10 cellular contexts compared by ENCODE assay signal in the genomic region with DNA sequence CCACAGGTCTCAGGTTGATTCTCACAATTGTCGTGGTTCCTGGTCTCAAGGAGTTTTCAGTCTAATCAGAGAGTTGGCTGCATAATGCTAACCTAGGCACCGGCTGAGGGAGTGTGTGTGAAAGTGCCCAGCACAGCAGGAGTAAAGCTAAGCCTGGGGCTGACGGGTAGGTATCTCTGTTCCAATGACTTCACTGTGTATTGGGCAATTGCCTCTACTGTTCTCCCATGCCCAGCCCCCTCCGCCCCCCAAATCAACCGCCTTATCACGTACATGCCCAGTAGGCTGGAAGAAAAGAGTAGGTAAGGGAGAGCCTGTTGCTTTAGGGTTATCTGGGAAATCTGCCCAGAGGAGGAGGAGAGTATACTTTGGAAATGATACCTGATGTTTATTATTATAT. TPM values are rescaled to one million over a fixed set of nuclear protein-coding genes. Genes with fewer than 3 reads are reported as not detected.
DNase-seq lines count a peak whose midpoint lies in the region; ATAC-seq and TF ChIP-seq lines count a peak whose summit lies in the region.
"Had no signal": no experiment of that assay in that cellular context is flagged by ENCODE, and none has a peak within 500 bp of the region (broad histone marks: within the 10 kb centered on the region; RNA-seq: fewer than 3 reads in every experiment).

No MANE protein-coding gene starts in this region.

- POLR2A ChIA-PET in CD8-positive, alpha-beta T cell (lab: Charles Lee): interaction anchor here (1.4 kb wide), 1 partner anchor 204 kb away, joined by 9 read pairs; no protein-coding TSS in a partner anchor

- H3K27ac Mint-ChIP-seq in CD8-positive, alpha-beta T cell: peak overlapping the region; percentile 29
- H3K27ac Mint-ChIP-seq in osteocyte (ENCODE audit: unreplicated experiment): peak overlapping the region; percentile 88

- no peak for TF ChIP-seq CTCF in CD8-positive, alpha-beta T cell (IDR thresholded peaks at IDR 0.05)
- no peak for TF ChIP-seq CTCF in fibroblast of the aortic adventitia (IDR thresholded peaks at IDR 0.05; ENCODE audit: insufficient read depth, low read length)
- no peak for TF ChIP-seq CTCF in osteocyte (IDR thresholded peaks at IDR 0.05)

- H3K9me3 Mint-ChIP-seq in CD8-positive, alpha-beta T cell: no peaks in the 10 kb centered on the region
- peaks cover 5% of the 10 kb centered on the region for H3K9me3 Mint-ChIP-seq in osteocyte (ENCODE audit: unreplicated experiment)

- H3K27me3 ChIP-seq in CD8-positive, alpha-beta T cell (ENCODE audit: insufficient read depth, low read length): no peaks in the 10 kb centered on the region
- no peaks in the 10 kb centered on the region for H3K27me3 ChIP-seq in MG63
- H3K27me3 ChIP-seq: SJCRH30 had no signal

- H3K4me1 ChIP-seq in CD8-positive, alpha-beta T cell (ENCODE audit: insufficient read depth, low read length): peaks cover 59% of the 10 kb centered on the region
- H3K4me1 ChIP-seq: SJCRH30 had no signal

- no peak for ATAC-seq in CD8-positive, alpha-beta T cell

- no peaks in the 10 kb centered on the region for H3K27me3 Mint-ChIP-seq in CD8-positive, alpha-beta T cell (ENCODE audit: low read depth)
- H3K27me3 Mint-ChIP-seq in osteocyte (ENCODE audit: unreplicated experiment): no peaks in the 10 kb centered on the region

- no peak overlapping the region for H3K27ac ChIP-seq in CD8-positive, alpha-beta T cell (ENCODE audit: low read depth, low read length)
- H3K27ac ChIP-seq: epithelial cell of prostate, SJCRH30 had no signal

- no peak for DNase-seq in CD8-positive, alpha-beta T cell
- DNase-seq in MG63 (peak; percentile 31), fibroblast of the aortic adventitia (ENCODE audit: low read depth) (peak; percentile 22), osteocyte (ENCODE audit: extremely low spot score, unreplicated experiment) (no peak), DMS53 (lab: John Stamatoyannopoulos, UW) (no peak), NCI-H510A treated with DMSO at 0.1 percent for 48 hours (lab: John Stamatoyannopoulos, UW) (no peak), GOT3 (lab: John Stamatoyannopoulos, UW) (no peak)
- DNase-seq: activated CD4-positive, alpha-beta T cell treated with anti-CD3 and anti-CD28 coated beads for 48 hours; SJCRH30 had no signal

- H3K36me3 Mint-ChIP-seq in CD8-positive, alpha-beta T cell: peaks cover 57% of the 10 kb centered on the region
- peaks cover 30% of the 10 kb centered on the region for H3K36me3 Mint-ChIP-seq in osteocyte (ENCODE audit: unreplicated experiment)

- no peaks in the 10 kb centered on the region for H3K9me3 ChIP-seq in CD8-positive, alpha-beta T cell (ENCODE audit: low read length)
- no peaks in the 10 kb centered on the region for H3K9me3 ChIP-seq in MG63
- H3K9me3 ChIP-seq: SJCRH30 had no signal

- H3K4me3 Mint-ChIP-seq in CD8-positive, alpha-beta T cell: no peak overlapping the region
- H3K4me3 Mint-ChIP-seq in osteocyte (ENCODE audit: unreplicated experiment): no peak overlapping the region

- H3K4me1 Mint-ChIP-seq in CD8-positive, alpha-beta T cell (ENCODE audit: low read depth): peaks cover 93% of the 10 kb centered on the region
- H3K4me1 Mint-ChIP-seq in osteocyte (ENCODE audit: unreplicated experiment): peaks cover 66% of the 10 kb centered on the region

- H3K4me3 ChIP-seq in CD8-positive, alpha-beta T cell (ENCODE audit: low read depth, low read length): no peak overlapping the region
- H3K4me3 ChIP-seq in MG63: no peak overlapping the region
- H3K4me3 ChIP-seq in fibroblast of the aortic adventitia (ENCODE audit: low read depth, low read length): no peak overlapping the region
- H3K4me3 ChIP-seq: SJCRH30 had no signal

- CTCF ChIA-PET in CD8-positive, alpha-beta T cell (lab: Charles Lee): interaction anchor here (0.9 to 6.8 kb wide), 11 partner anchors 8 to 219 kb away, joined by 3 to 43 read pairs (median 5); no protein-coding TSS in a partner anchor

- H3K36me3 ChIP-seq in CD8-positive, alpha-beta T cell (ENCODE audit: insufficient read depth, low read length): peaks cover 7% of the 10 kb centered on the region
- peaks cover 73% of the 10 kb centered on the region for H3K36me3 ChIP-seq in MG63

- intact Hi-C loops in CD8-positive, alpha-beta T cell (cut with DNase I, micrococcal nuclease): loop anchor here (2.0 to 10.0 kb wide), 5 partner anchors 51 to 487 kb away; partner anchors contain the start of gene RCAN1 (in 1 of the 2)

RNA-seq across cellular contexts. Expression of gene MRPS6, which starts 54.7 kb away (rescaled TPM):
- 10 to 100 TPM; 14.3 to 15.4 TPM for total RNA-seq in CD8-positive, alpha-beta T cell
- total RNA-seq in MG63 (2014; rRNA removed; shearing (Covaris generic); ENCODE audit: low replicate concordance): 32.1 and 46.4 TPM in 2 replicates
- total RNA-seq in fibroblast of the aortic adventitia (ENCODE audit: low replicate concordance): 19.5 and 78.1 TPM in 2 replicates
- total RNA-seq in osteocyte: 114 and 124 TPM in 2 replicates

RNA-seq across cellular contexts. Expression of gene SLC5A3, which starts 54.7 kb away (rescaled TPM):
- 1 to 10 TPM; 4.6 to 5.2 TPM for total RNA-seq in CD8-positive, alpha-beta T cell
- 14.0 and 24.3 TPM in 2 replicates for total RNA-seq in MG63 (2014; rRNA removed; shearing (Covaris generic); ENCODE audit: low replicate concordance)
- total RNA-seq in fibroblast of the aortic adventitia (ENCODE audit: low replicate concordance): 28.5 and 56.6 TPM in 2 replicates
- 63.9 and 68.2 TPM in 2 replicates for total RNA-seq in osteocyte

Comparison
In these comparisons a context has a peak if more than half of its experiments do, and no peak if none do; other contexts are left out.
1. DNase-seq: peak in MG63 (single experiment) and fibroblast of the aortic adventitia (single experiment); none in CD8-positive, alpha-beta T cell (0 of 7), osteocyte (single experiment), DMS53 (single experiment), NCI-H510A treated with DMSO at 0.1 percent for 48 hours (single experiment) and GOT3 (single experiment).